ENCODE assay signal across 33 cellular contexts in the genomic region with DNA sequence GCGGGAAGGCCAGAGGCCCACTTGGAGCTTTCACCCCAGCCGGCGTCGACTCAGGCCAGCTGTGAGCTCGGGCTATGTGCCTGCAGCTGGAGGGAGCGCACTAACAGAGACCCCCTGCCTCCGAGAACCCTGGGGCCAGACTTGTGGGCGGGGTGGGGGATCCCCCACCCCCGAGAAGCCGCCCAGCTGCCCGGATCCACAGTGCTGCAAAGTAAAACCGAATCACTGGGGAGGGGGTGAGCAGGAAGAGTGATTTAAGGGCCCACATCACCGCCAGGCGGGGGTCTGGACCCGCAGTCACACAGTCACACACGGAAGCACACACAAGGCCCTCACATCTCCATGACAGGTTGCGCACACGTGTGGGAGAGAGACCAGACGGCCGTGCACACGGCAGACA. TPM values are rescaled to one million over a fixed set of nuclear protein-coding genes. Genes with fewer than 3 reads are reported as not detected.
"Had no signal": no experiment of that assay in that cellular context is flagged by ENCODE, and none has a peak within 500 bp of the region (broad histone marks: within the 10 kb centered on the region; RNA-seq: fewer than 3 reads in every experiment).

No MANE protein-coding gene starts in this region.

- FAIRE-seq: endometrium, kidney had no signal

- H3K4me1 Mint-ChIP-seq: mesothelial cell of epicardium, naive B cell had no signal

- H3K9me3 ChIP-seq: esophagus squamous epithelium, gastrocnemius medialis, left lung, lower lobe of right lung, mucosa of descending colon had no signal

- H3K27me3 ChIP-seq: dorsolateral prefrontal cortex had no signal

- H3K36me3 ChIP-seq: esophagus squamous epithelium, gastrocnemius medialis, heart right ventricle, left lung, lower lobe of right lung had no signal

- H3K4me1 ChIP-seq: esophagus squamous epithelium, gastrocnemius medialis, heart right ventricle, left lung, lower lobe of right lung had no signal

- ATAC-seq: esophagus mucosa, gastrocnemius medialis, heart right ventricle, left colon, left lung, left ventricle myocardium superior, lower lobe of right lung, mucosa of descending colon had no signal

- H3K4me3 Mint-ChIP-seq: mesothelial cell of epicardium, naive B cell had no signal

- DNase-seq: dermis blood vessel endothelial cell; dorsolateral prefrontal cortex; effector CD4-positive, alpha-beta T cell; effector memory CD4-positive, alpha-beta T cell; erythroblast; esophagus squamous epithelium; foreskin fibroblast; foreskin melanocyte; gastrocnemius medialis; glutamatergic neuron; head of caudate nucleus; heart right ventricle; hippocampal formation; islet precursor cell; kidney; kidney glomerular epithelial cell; left colon; left lung; left ventricle myocardium superior; lower lobe of right lung; mesenchymal stem cell; mucosa of descending colon; naive B cell had no signal

- H3K9me3 Mint-ChIP-seq: mesothelial cell of epicardium had no signal

- H3K27ac ChIP-seq: coronary artery, dorsolateral prefrontal cortex, epithelial cell of prostate, esophagus squamous epithelium, gastrocnemius medialis, heart right ventricle, left lung, lower lobe of right lung had no signal

- H3K27ac Mint-ChIP-seq: mesothelial cell of epicardium had no signal

- H3K4me3 ChIP-seq: coronary artery, dorsolateral prefrontal cortex, esophagus squamous epithelium, gastrocnemius medialis, heart right ventricle, left lung, lower lobe of right lung, mucosa of descending colon had no signal

- H3K36me3 Mint-ChIP-seq: mesothelial cell of epicardium, naive B cell had no signal

RNA-seq across cellular contexts. Expression of a gene that starts 48.7 kb away (rescaled TPM):
- total RNA-seq: dermis blood vessel endothelial cell, esophagus mucosa, esophagus squamous epithelium, gastrocnemius medialis, glomerular endothelial cell, left lung, lower leg skin, lower lobe of right lung, lung microvascular endothelial cell, mesenteric fat pad, myocyte had no signal
